ENCODE assay signal across 11 cellular contexts in genomic region chr3:172135185-172135584, GRCh38.
DNase-seq lines count a peak whose midpoint lies in the region; ATAC-seq and TF ChIP-seq lines count a peak whose summit lies in the region.
"Had no signal": no experiment of that assay in that cellular context is flagged by ENCODE, and none has a peak within 500 bp of the region (broad histone marks: within the 10 kb centered on the region; RNA-seq: fewer than 3 reads in every experiment).

No MANE protein-coding gene starts in this region.

- no peak for TF ChIP-seq POLR2A in esophagus muscularis mucosa (IDR thresholded peaks at IDR 0.05; ENCODE audit: low read depth)
- TF ChIP-seq POLR2A in ovary (IDR thresholded peaks at IDR 0.05): no peak

- no peak overlapping the region for H3K27ac Mint-ChIP-seq in activated T-helper 2 cell treated with anti-CD3 and anti-CD28 coated beads, Interferon-gamma antibody, Interleukin-2, Interleukin-4, amounts not matched to agents 10 μg/mL and 5 μg/mL and 100 μg/mL, durations not matched to agents 14 hours and 24 hours and 36 hours
- H3K27ac Mint-ChIP-seq in activated naive CD8-positive, alpha-beta T cell treated with anti-CD3 and anti-CD28 coated beads for 36 hours: no peak overlapping the region
- H3K27ac Mint-ChIP-seq: neural progenitor cell had no signal

- ATAC-seq in omental fat pad (ENCODE audit: low FRiP score): no peak
- ATAC-seq in GM19324 (IDR thresholded peaks at IDR 0.05; ENCODE audit: low FRiP score, unreplicated experiment): no peak

- H3K4me1 ChIP-seq in esophagus muscularis mucosa (peaks cover 68 to 84% (median 75%) of the 10 kb centered on the region in 4 donors), ovary (ENCODE audit: insufficient read depth) (peaks cover 16% of the 10 kb centered on the region)

- H3K9me3 Mint-ChIP-seq in activated T-helper 2 cell treated with anti-CD3 and anti-CD28 coated beads, Interferon-gamma antibody, Interleukin-2, Interleukin-4, amounts not matched to agents 10 μg/mL and 5 μg/mL and 100 μg/mL, durations not matched to agents 14 hours and 24 hours and 36 hours: peaks cover 4% of the 10 kb centered on the region
- peaks cover under 1% of the 10 kb centered on the region for H3K9me3 Mint-ChIP-seq in activated naive CD8-positive, alpha-beta T cell treated with anti-CD3 and anti-CD28 coated beads for 36 hours
- H3K9me3 Mint-ChIP-seq: neural progenitor cell had no signal

- peaks cover 0 to 4% (median 0%) of the 10 kb centered on the region in 4 donors for H3K36me3 ChIP-seq in esophagus muscularis mucosa
- no peaks in the 10 kb centered on the region for H3K36me3 ChIP-seq in ovary
- H3K36me3 ChIP-seq: neural progenitor cell had no signal

- 94% methylated on average over 1 of the region's 1 CpG for WGBS in esophagus muscularis mucosa
- 91 to 98% (median 98%) methylated on average over 1 of the region's 1 CpG for WGBS in ovary, 3 donors

- no peak overlapping the region for H3K4me3 Mint-ChIP-seq in activated T-helper 2 cell treated with anti-CD3 and anti-CD28 coated beads, Interferon-gamma antibody, Interleukin-2, Interleukin-4, amounts not matched to agents 10 μg/mL and 5 μg/mL and 100 μg/mL, durations not matched to agents 14 hours and 24 hours and 36 hours (ENCODE audit: low read depth)
- H3K4me3 Mint-ChIP-seq in activated naive CD8-positive, alpha-beta T cell treated with anti-CD3 and anti-CD28 coated beads for 36 hours: no peak overlapping the region
- H3K4me3 Mint-ChIP-seq: neural progenitor cell had no signal

- DNase-seq in EH (ENCODE audit: low read depth) (peak; percentile 33), SK-MEL-5 (ENCODE audit: low read depth, low spot score) (peak; percentile 68), esophagus muscularis mucosa (ENCODE audit: extremely low spot score) (no peak), ovary (no peak), omental fat pad (ENCODE audit: low spot score) (no peak)
- no peak for DNase-seq in activated T-helper 2 cell treated with anti-CD3 and anti-CD28 coated beads, Interferon-gamma antibody, Interleukin-2, Interleukin-4, amounts not matched to agents 10 μg/mL and 5 μg/mL and 100 μg/mL, durations not matched to agents 14 hours and 24 hours and 36 hours (ENCODE audit: low spot score)
- DNase-seq in activated naive CD8-positive, alpha-beta T cell treated with anti-CD3 and anti-CD28 coated beads for 36 hours: no peak
- DNase-seq: H7, NCI-H187 treated with DMSO at 0.1 percent for 48 hours had no signal

- intact Hi-C loops in esophagus muscularis mucosa (cut with DNase I): no loop called here
- intact Hi-C loops in ovary (cut with DNase I): no loop called here
- intact Hi-C loops in activated T-helper 2 cell treated with anti-CD3 and anti-CD28 coated beads, Interferon-gamma antibody, Interleukin-2, Interleukin-4, amounts not matched to agents 10 μg/mL and 5 μg/mL and 100 μg/mL, durations not matched to agents 14 hours and 24 hours and 36 hours (cut with micrococcal nuclease): loop anchor here (10.0 kb wide), 2 partner anchors 50 to 460 kb away; no protein-coding TSS in a partner anchor

- H3K4me3 ChIP-seq in esophagus muscularis mucosa (no peak overlapping the region), ovary (no peak overlapping the region)
- H3K4me3 ChIP-seq: neural progenitor cell had no signal

- H3K27me3 ChIP-seq in esophagus muscularis mucosa (no peaks in the 10 kb centered on the region), ovary (no peaks in the 10 kb centered on the region)
- H3K27me3 ChIP-seq: neural progenitor cell had no signal

- TF ChIP-seq CTCF in esophagus muscularis mucosa (IDR thresholded peaks at IDR 0.05): no peak
- no peak for TF ChIP-seq CTCF in ovary (IDR thresholded peaks at IDR 0.05)
- no peak for TF ChIP-seq CTCF in omental fat pad (IDR thresholded peaks at IDR 0.05)

- no peaks in the 10 kb centered on the region for H3K27me3 Mint-ChIP-seq in activated T-helper 2 cell treated with anti-CD3 and anti-CD28 coated beads, Interferon-gamma antibody, Interleukin-2, Interleukin-4, amounts not matched to agents 10 μg/mL and 5 μg/mL and 100 μg/mL, durations not matched to agents 14 hours and 24 hours and 36 hours (ENCODE audit: low read depth)
- no peaks in the 10 kb centered on the region for H3K27me3 Mint-ChIP-seq in activated naive CD8-positive, alpha-beta T cell treated with anti-CD3 and anti-CD28 coated beads for 36 hours

- H3K27ac ChIP-seq in esophagus muscularis mucosa (replicated peaks in 1 of 4): peak overlapping the region in 3 of 4 donors; percentile 21 to 69 (median 25)
- peak overlapping the region; percentile 12 to 51 for H3K27ac ChIP-seq in ovary

- in situ Hi-C loops in SK-MEL-5 (cut with HindIII; ENCODE audit: low pct_unique_long_range_greater_than_20kb, low sequenced_read_pairs): no loop called here

- peaks cover 60% of the 10 kb centered on the region for H3K4me1 Mint-ChIP-seq in activated T-helper 2 cell treated with anti-CD3 and anti-CD28 coated beads, Interferon-gamma antibody, Interleukin-2, Interleukin-4, amounts not matched to agents 10 μg/mL and 5 μg/mL and 100 μg/mL, durations not matched to agents 14 hours and 24 hours and 36 hours (ENCODE audit: low read depth)
- peaks cover 49% of the 10 kb centered on the region for H3K4me1 Mint-ChIP-seq in activated naive CD8-positive, alpha-beta T cell treated with anti-CD3 and anti-CD28 coated beads for 36 hours

- TF ChIP-seq EP300 in esophagus muscularis mucosa (IDR thresholded peaks at IDR 0.05) (no peak), ovary (IDR thresholded peaks at IDR 0.05) (no peak)

- H3K36me3 Mint-ChIP-seq in activated T-helper 2 cell treated with anti-CD3 and anti-CD28 coated beads, Interferon-gamma antibody, Interleukin-2, Interleukin-4, amounts not matched to agents 10 μg/mL and 5 μg/mL and 100 μg/mL, durations not matched to agents 14 hours and 24 hours and 36 hours (ENCODE audit: low read depth): peaks cover 29% of the 10 kb centered on the region
- H3K36me3 Mint-ChIP-seq in activated naive CD8-positive, alpha-beta T cell treated with anti-CD3 and anti-CD28 coated beads for 36 hours: peaks cover 19% of the 10 kb centered on the region

- no peaks in the 10 kb centered on the region for H3K9me3 ChIP-seq in esophagus muscularis mucosa
- no peaks in the 10 kb centered on the region for H3K9me3 ChIP-seq in ovary

Comparison
In these comparisons a context has a peak if more than half of its experiments do, and no peak if none do; other contexts are left out.
1. DNase-seq: peak in EH (single experiment) and SK-MEL-5 (single experiment); none in esophagus muscularis mucosa (single experiment), ovary (0 of 5), activated T-helper 2 cell treated with anti-CD3 and anti-CD28 coated beads, Interferon-gamma antibody, Interleukin-2, Interleukin-4, amounts not matched to agents 10 μg/mL and 5 μg/mL and 100 μg/mL, durations not matched to agents 14 hours and 24 hours and 36 hours (single experiment), omental fat pad (single experiment) and activated naive CD8-positive, alpha-beta T cell treated with anti-CD3 and anti-CD28 coated beads for 36 hours (single experiment).